Comparison of ENCODE assay signal across 29 cellular contexts in genomic region chr16:17598968-17599367, GRCh38.
"Had no signal": no experiment of that assay in that cellular context is flagged by ENCODE, and none has a peak within 500 bp of the region (broad histone marks: within the 10 kb centered on the region; RNA-seq: fewer than 3 reads in every experiment).

No MANE protein-coding gene starts in this region.

- ATAC-seq: effector memory CD8-positive, alpha-beta T cell; esophagus mucosa; foreskin keratinocyte; gastrocnemius medialis; gastroesophageal sphincter; heart left ventricle; heart right ventricle had no signal

- DNase-seq: colonic mucosa; cortex of kidney; dermis blood vessel endothelial cell; dorsolateral prefrontal cortex; effector CD4-positive, alpha-beta T cell; effector CD8-positive, alpha-beta T cell; effector memory CD4-positive, alpha-beta T cell; effector memory CD8-positive, alpha-beta T cell; endodermal cell; erythroblast; esophagus squamous epithelium; foreskin fibroblast; foreskin keratinocyte; foreskin melanocyte; gastrocnemius medialis; glutamatergic neuron; head of caudate nucleus; heart left ventricle; heart right ventricle had no signal

- H2AFZ ChIP-seq: hepatocyte had no signal

- H3K4me1 ChIP-seq: colonic mucosa, esophagus muscularis mucosa, esophagus squamous epithelium, foreskin keratinocyte, gastrocnemius medialis, gastroesophageal sphincter, heart left ventricle, heart right ventricle had no signal

- H3K27me3 ChIP-seq: colonic mucosa, esophagus muscularis mucosa, esophagus squamous epithelium, foreskin keratinocyte, gastrocnemius medialis, hepatocyte had no signal

- H3K4me2 ChIP-seq: hepatocyte had no signal

- H3K4me3 ChIP-seq: colonic mucosa, coronary artery, dorsolateral prefrontal cortex, esophagus muscularis mucosa, esophagus squamous epithelium, gastrocnemius medialis, gastroesophageal sphincter, heart left ventricle, heart right ventricle, hepatocyte had no signal

- H3K27ac ChIP-seq: colonic mucosa, coronary artery, dorsolateral prefrontal cortex, epithelial cell of prostate, esophagus muscularis mucosa, esophagus squamous epithelium, foreskin keratinocyte, gastrocnemius medialis, gastroesophageal sphincter, heart left ventricle, heart right ventricle, hepatocyte had no signal

- H3K9me3 ChIP-seq: colonic mucosa had no signal

- H3K36me3 ChIP-seq: colonic mucosa, esophagus muscularis mucosa, esophagus squamous epithelium, gastrocnemius medialis, gastroesophageal sphincter, heart left ventricle, heart right ventricle had no signal

- H3K79me2 ChIP-seq: hepatocyte had no signal

- FAIRE-seq: colon, endometrium, endothelial cell of umbilical vein, frontal cortex had no signal
